ENCODE assay signal across 9 cellular contexts in the genomic region with DNA sequence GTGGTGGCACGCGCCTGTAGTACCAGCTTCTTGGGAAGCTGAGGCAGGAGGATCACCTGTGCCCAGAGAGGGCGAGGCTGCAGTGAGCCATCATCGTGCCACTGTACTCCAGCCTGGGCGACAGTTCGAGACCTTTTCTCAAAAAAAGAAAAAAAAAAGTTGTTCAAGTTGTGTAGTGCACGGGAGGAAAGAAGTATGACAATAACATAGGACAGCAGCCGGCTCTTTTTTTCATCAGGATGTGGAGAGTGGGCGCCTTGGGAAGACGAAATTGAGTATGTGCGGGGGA. TPM values are rescaled to one million over a fixed set of nuclear protein-coding genes. Genes with fewer than 3 reads are reported as not detected.
A peak's percentile ranks its signal among the peaks of the same experiment; 100 is the strongest.
DNase-seq lines count a peak whose midpoint lies in the region; ATAC-seq, FAIRE-seq and TF ChIP-seq lines count a peak whose summit lies in the region.
"Had no signal": no experiment of that assay in that cellular context is flagged by ENCODE, and none has a peak within 500 bp of the region (broad histone marks: within the 10 kb centered on the region; RNA-seq: fewer than 3 reads in every experiment).

No MANE protein-coding gene starts in this region.

- H3K4me3 Mint-ChIP-seq in naive thymus-derived CD4-positive, alpha-beta T cell = peak overlapping the region; percentile 84 to 99 (median 96)

- CTCF ChIA-PET in A549 (lab: Yijun Ruan, JAX) = interaction anchor here (1.0 to 3.1 kb wide), 8 partner anchors 8 to 41 kb away, joined by 3 to 18 read pairs (median 6); no protein-coding TSS in a partner anchor
- CTCF ChIA-PET in naive thymus-derived CD4-positive, alpha-beta T cell (lab: Charles Lee) = interaction anchor here (0.6 to 3.5 kb wide), 11 partner anchors 13 to 209 kb away, joined by 3 to 24 read pairs (median 5); a partner anchor contains a TSS

- no peak for FAIRE-seq in A549 (lab: Jason Lieb, UNC)
- FAIRE-seq: colon had no signal

- ATAC-seq in A549 = no peak; a peak in 2 of 6 replicates
- ATAC-seq in naive thymus-derived CD4-positive, alpha-beta T cell = peak; percentile 0
- no peak for ATAC-seq in HG02852 (IDR thresholded peaks at IDR 0.05; ENCODE audit: unreplicated experiment)

- intact Hi-C loops in naive thymus-derived CD4-positive, alpha-beta T cell (cut with micrococcal nuclease) = loop anchor here (1.0 kb wide), 10 partner anchors 7 to 209 kb away; a partner anchor contains a TSS

- no peaks in the 10 kb centered on the region for H3K36me3 ChIP-seq in naive thymus-derived CD4-positive, alpha-beta T cell (ENCODE audit: control insufficient read depth in 2 of 3, insufficient read depth in 3 of 3, low read length in 3 of 3)

- H3K4me3 ChIP-seq in A549 = peak overlapping the region; percentile 52
- peak overlapping the region; percentile 80 for H3K4me3 ChIP-seq in Jurkat, Clone E6-1 (ENCODE audit: low read length)
- peak overlapping the region; percentile 66 for H3K4me3 ChIP-seq in choroid plexus epithelial cell (ENCODE audit: low read depth, low read length)
- peak overlapping the region; percentile 92 for H3K4me3 ChIP-seq in naive thymus-derived CD4-positive, alpha-beta T cell (ENCODE audit: low read length)

- POLR2A ChIA-PET in A549 (lab: Yijun Ruan, JAX) = interaction anchor here (0.6 to 3.0 kb wide), 18 partner anchors 8 to 210 kb away, joined by 3 to 156 read pairs (median 8); a partner anchor contains a TSS
- POLR2A ChIA-PET in naive thymus-derived CD4-positive, alpha-beta T cell (lab: Charles Lee) = interaction anchor here (0.9 to 28.6 kb wide), 11 partner anchors 14 to 210 kb away, joined by 3 to 1973 read pairs (median 7); a partner anchor contains a TSS

- TF ChIP-seq POLR2A in A549 (IDR thresholded peaks at IDR 0.05; ENCODE audit: low read length) = no peak

- no peaks in the 10 kb centered on the region for H3K27me3 Mint-ChIP-seq in naive thymus-derived CD4-positive, alpha-beta T cell

- TF ChIP-seq RAD21 in A549 (conservative IDR thresholded peaks at IDR 0.05 in 1 of 2, IDR thresholded peaks at IDR 0.05 in 1 of 2) = no peak

- H3K4me2 ChIP-seq in A549 = peak overlapping the region; percentile 81

- H3K36me3 Mint-ChIP-seq in naive thymus-derived CD4-positive, alpha-beta T cell = peaks cover 0 to 3% (median 0%) of the 10 kb centered on the region in 5 donors

- H3K27me3 ChIP-seq in naive thymus-derived CD4-positive, alpha-beta T cell (ENCODE audit: control insufficient read depth in 2 of 2, insufficient read depth in 2 of 2, low read length in 2 of 2) = no peaks in the 10 kb centered on the region

- TF ChIP-seq CTCF in A549 (IDR thresholded peaks at IDR 0.05) (no peak), choroid plexus epithelial cell (conservative IDR thresholded peaks at IDR 0.05; ENCODE audit: low read depth, low read length) (no peak)

- peaks cover 48 to 85% (median 72%) of the 10 kb centered on the region in 7 donors for H3K4me1 Mint-ChIP-seq in naive thymus-derived CD4-positive, alpha-beta T cell

- H3K27ac Mint-ChIP-seq in naive thymus-derived CD4-positive, alpha-beta T cell = peak overlapping the region; percentile 96 to 100 (median 99)

- H3K9me3 Mint-ChIP-seq in naive thymus-derived CD4-positive, alpha-beta T cell = peaks cover 0 to 2% (median 0%) of the 10 kb centered on the region in 11 donors

- TF ChIP-seq EP300 in A549 (IDR thresholded peaks at IDR 0.05) = no peak

- no peak for DNase-seq in A549 (ENCODE audit: low read depth in 1 of 2, low spot score in 1 of 2)
- no peak for DNase-seq in Jurkat, Clone E6-1 (ENCODE audit: low read depth, low spot score)
- DNase-seq in choroid plexus epithelial cell (ENCODE audit: low read depth) = no peak
- no peak for DNase-seq in naive thymus-derived CD4-positive, alpha-beta T cell
- no peak for DNase-seq in DMS153 (lab: John Stamatoyannopoulos, UW)
- DNase-seq in NCI-H1048 (lab: John Stamatoyannopoulos, UW) = no peak
- no peak for DNase-seq in stimulated activated CD8-positive, alpha-beta memory T cell treated with anti-CD3 and anti-CD28 coated beads, Interleukin-4, amount 100 ng/mL, for 48 hours

- peak overlapping the region; percentile 96 to 99 for H3K27ac ChIP-seq in A549
- peak overlapping the region; percentile 97 for H3K27ac ChIP-seq in naive thymus-derived CD4-positive, alpha-beta T cell (ENCODE audit: low read depth, low read length)

- H3K9me3 ChIP-seq in A549 = no peaks in the 10 kb centered on the region
- H3K9me3 ChIP-seq in naive thymus-derived CD4-positive, alpha-beta T cell (ENCODE audit: control insufficient read depth in 2 of 3, low read length in 3 of 3) = no peaks in the 10 kb centered on the region

- H3K4me1 ChIP-seq in A549 = peaks cover 37% of the 10 kb centered on the region
- H3K4me1 ChIP-seq in naive thymus-derived CD4-positive, alpha-beta T cell (ENCODE audit: control insufficient read depth in 2 of 2, insufficient read depth in 2 of 2, low read length in 2 of 2) = peaks cover 52 to 54% of the 10 kb centered on the region in 2 donors

- WGBS in A549 (ENCODE audit: missing lambda C conversion rate) = 40% methylated on average over 11 of the region's 11 CpGs

TF ChIP-seq in A549, 52 proteins besides CTCF, POLR2A, EP300 and RAD21:
- TF ChIP-seq HOXB5 (CRISPR knock-in tag; IDR thresholded peaks at IDR 0.05) = no peak
- no peak for TF ChIP-seq TFCP2L1 (CRISPR knock-in tag; IDR thresholded peaks at IDR 0.05)
- TF ChIP-seq MAFK (IDR thresholded peaks at IDR 0.05; ENCODE audit: partially characterized antibody) = no peak
- TF ChIP-seq MYC (IDR thresholded peaks at IDR 0.05; ENCODE audit: borderline replicate concordance, low read length) = no peak
- no peak for TF ChIP-seq ZNF302 (CRISPR knock-in tag; IDR thresholded peaks at IDR 0.05)
- TF ChIP-seq ESRRA (IDR thresholded peaks at IDR 0.05; ENCODE audit: borderline replicate concordance, low read length) = no peak
- TF ChIP-seq PHF8 (IDR thresholded peaks at IDR 0.05; ENCODE audit: borderline replicate concordance, low read depth) = no peak
- TF ChIP-seq, protein P1, sequence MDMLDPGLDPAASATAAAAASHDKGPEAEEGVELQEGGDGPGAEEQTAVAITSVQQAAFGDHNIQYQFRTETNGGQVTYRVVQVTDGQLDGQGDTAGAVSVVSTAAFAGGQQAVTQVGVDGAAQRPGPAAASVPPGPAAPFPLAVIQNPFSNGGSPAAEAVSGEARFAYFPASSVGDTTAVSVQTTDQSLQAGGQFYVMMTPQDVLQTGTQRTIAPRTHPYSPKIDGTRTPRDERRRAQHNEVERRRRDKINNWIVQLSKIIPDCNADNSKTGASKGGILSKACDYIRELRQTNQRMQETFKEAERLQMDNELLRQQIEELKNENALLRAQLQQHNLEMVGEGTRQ (IDR thresholded peaks at IDR 0.05) = no peak
- TF ChIP-seq, protein P2, sequence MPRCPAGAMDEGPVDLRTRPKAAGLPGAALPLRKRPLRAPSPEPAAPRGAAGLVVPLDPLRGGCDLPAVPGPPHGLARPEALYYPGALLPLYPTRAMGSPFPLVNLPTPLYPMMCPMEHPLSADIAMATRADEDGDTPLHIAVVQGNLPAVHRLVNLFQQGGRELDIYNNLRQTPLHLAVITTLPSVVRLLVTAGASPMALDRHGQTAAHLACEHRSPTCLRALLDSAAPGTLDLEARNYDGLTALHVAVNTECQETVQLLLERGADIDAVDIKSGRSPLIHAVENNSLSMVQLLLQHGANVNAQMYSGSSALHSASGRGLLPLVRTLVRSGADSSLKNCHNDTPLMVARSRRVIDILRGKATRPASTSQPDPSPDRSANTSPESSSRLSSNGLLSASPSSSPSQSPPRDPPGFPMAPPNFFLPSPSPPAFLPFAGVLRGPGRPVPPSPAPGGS (IDR thresholded peaks at IDR 0.05) = no peak
- no peak for TF ChIP-seq KDM1A (IDR thresholded peaks at IDR 0.05; ENCODE audit: low read depth)
- TF ChIP-seq JUNB (IDR thresholded peaks at IDR 0.05) = no peak
- no peak for TF ChIP-seq CHD2 (IDR thresholded peaks at IDR 0.05; ENCODE audit: low read length, partially characterized antibody)
- TF ChIP-seq CEBPB (IDR thresholded peaks at IDR 0.05) = no peak
- TF ChIP-seq, protein P3, sequence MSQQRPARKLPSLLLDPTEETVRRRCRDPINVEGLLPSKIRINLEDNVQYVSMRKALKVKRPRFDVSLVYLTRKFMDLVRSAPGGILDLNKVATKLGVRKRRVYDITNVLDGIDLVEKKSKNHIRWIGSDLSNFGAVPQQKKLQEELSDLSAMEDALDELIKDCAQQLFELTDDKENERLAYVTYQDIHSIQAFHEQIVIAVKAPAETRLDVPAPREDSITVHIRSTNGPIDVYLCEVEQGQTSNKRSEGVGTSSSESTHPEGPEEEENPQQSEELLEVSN (IDR thresholded peaks at IDR 0.05; ENCODE audit: borderline replicate concordance, low read depth) = no peak

RNA-seq across cellular contexts. Expression of a gene that starts 36.5 kb away (rescaled TPM):
- polyA plus RNA-seq in A549 (2011; rRNA removed) (86.8 and 134 TPM in 2 replicates), A549 (2017; fragmentation: RNase III; extraction: RNeasy Plus Mini Kit Qiagen cat#74134 plus additional on column Dnase treatment) (284 to 310 TPM (median 304 TPM) in 3 replicates)
- 207 and 256 TPM in 2 replicates for polyA plus RNA-seq in A549 (2012; cell fraction: cytosol; rRNA removed)
- polyA plus RNA-seq in A549 (2012; cell fraction: nucleus; rRNA removed) = 280 and 285 TPM in 2 replicates
- 92.8 and 115 TPM in 2 replicates for polyA minus RNA-seq in A549 (2011; rRNA and poly(A)+ RNA removed)
- polyA plus RNA-seq in Jurkat, Clone E6-1 (2012; ENCODE audit: insufficient read depth, insufficient read length) = 284 TPM
- total RNA-seq in naive thymus-derived CD4-positive, alpha-beta T cell = 100 to 1,000 TPM; 257 to 487 (median 368) TPM
- 100 to 1,000 TPM; 178 to 198 TPM for polyA plus RNA-seq in naive thymus-derived CD4-positive, alpha-beta T cell
